In genomic region chr9:123120953-123121352, GRCh38 we compare ENCODE assay signal across 1 cellular context.
TF ChIP-seq lines count a peak whose summit lies in the region.

No MANE protein-coding gene starts in this region.

TF ChIP-seq in HepG2, 621 proteins besides CTCF, POLR2A, EP300 and RAD21 (continued from another document):
- no peak for TF ChIP-seq ZNF646 (CRISPR knock-in tag; IDR thresholded peaks at IDR 0.05)
